Comparison of ENCODE assay signal across 8 cellular contexts in the genomic region with DNA sequence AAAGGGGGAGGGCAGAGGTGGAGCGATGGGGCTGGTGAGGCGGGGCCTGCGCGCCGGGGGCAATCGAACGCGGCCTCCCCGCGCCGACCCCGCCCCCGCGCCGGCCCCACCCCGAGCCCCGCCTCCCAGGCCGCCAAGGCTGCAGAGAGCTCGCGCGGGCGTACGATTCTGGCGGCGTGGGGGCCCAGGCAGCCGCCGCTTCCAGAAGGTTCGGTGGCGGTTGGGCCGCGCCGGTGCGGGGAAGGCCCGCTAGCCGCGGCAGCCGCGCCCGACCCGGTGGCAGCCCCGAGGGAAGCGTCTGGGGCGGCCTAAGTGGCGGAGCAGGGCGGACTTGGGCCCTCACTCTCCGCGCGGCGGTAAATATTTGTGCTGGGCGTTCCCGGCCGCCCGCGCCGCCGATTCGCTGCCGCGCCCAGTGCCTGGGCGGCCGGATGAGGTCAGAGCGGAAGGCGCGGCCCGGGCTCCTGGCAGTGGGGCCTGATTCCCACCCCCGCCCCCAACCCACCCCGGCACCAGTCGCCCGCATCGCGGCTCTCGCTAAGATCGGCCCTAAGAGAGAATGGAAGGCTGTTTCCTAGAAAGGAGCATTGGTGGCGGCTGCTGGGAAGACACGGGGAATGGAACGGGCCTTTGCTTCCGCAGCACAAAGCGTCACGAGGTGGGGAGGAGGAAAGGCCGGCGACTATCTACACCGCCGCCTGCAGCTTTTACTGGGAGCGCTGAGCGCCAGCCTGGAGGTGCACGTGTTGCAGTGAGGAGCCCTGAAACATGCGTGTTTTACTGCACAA. TPM values are rescaled to one million over a fixed set of nuclear protein-coding genes. Genes with fewer than 3 reads are reported as not detected.
DNase-seq lines count a peak whose midpoint lies in the region; ATAC-seq and TF ChIP-seq lines count a peak whose summit lies in the region.

A gene with protein sequence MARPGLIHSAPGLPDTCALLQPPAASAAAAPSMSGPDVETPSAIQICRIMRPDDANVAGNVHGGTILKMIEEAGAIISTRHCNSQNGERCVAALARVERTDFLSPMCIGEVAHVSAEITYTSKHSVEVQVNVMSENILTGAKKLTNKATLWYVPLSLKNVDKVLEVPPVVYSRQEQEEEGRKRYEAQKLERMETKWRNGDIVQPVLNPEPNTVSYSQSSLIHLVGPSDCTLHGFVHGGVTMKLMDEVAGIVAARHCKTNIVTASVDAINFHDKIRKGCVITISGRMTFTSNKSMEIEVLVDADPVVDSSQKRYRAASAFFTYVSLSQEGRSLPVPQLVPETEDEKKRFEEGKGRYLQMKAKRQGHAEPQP (minus strand): TSS at position 368 of the 788 bp plus-strand sequence. CDS start 368 bp downstream, outside the sequence.

- in situ Hi-C loops in GM13976 (cut with MboI; ENCODE audit: low sequenced_read_pairs, unreplicated experiment): no loop called here

- no peaks in the 10 kb centered on the region for H3K36me3 Mint-ChIP-seq in T-helper 1 cell treated with Interleukin-12 subunit alpha and Interleukin-12 subunit beta and Interleukin-4 antibody, amounts not matched to agents 30 μg/mL and 1 μg/mL, for 36 hours (ENCODE audit: low read depth)

- peak within 1 kb of the TSS; percentile 95 for H3K27ac Mint-ChIP-seq in T-helper 1 cell treated with Interleukin-12 subunit alpha and Interleukin-12 subunit beta and Interleukin-4 antibody, amounts not matched to agents 30 μg/mL and 1 μg/mL, for 36 hours

- no peaks in the 10 kb centered on the region for H3K9me3 Mint-ChIP-seq in T-helper 1 cell treated with Interleukin-12 subunit alpha and Interleukin-12 subunit beta and Interleukin-4 antibody, amounts not matched to agents 30 μg/mL and 1 μg/mL, for 36 hours

- TF ChIP-seq CTCF in GM13976 (IDR thresholded peaks at IDR 0.05; ENCODE audit: borderline replicate concordance, control extremely low read depth, extremely low read depth, insufficient read depth, missing control alignments): no peak
- TF ChIP-seq CTCF in vagina (IDR thresholded peaks at IDR 0.05): no peak

- H3K36me3 ChIP-seq in vagina: no peaks in the 10 kb centered on the region

- peak within 1 kb of the TSS; percentile 85 for H3K4me3 Mint-ChIP-seq in T-helper 1 cell treated with Interleukin-12 subunit alpha and Interleukin-12 subunit beta and Interleukin-4 antibody, amounts not matched to agents 30 μg/mL and 1 μg/mL, for 36 hours

- intact Hi-C loops in left ventricle myocardium superior (cut with micrococcal nuclease) (no loop called here), vagina (cut with DNase I) (no loop called here)

- TF ChIP-seq POLR2A in vagina (IDR thresholded peaks at IDR 0.05): peak in 1 of 2 donors; percentile 28

- DNase-seq in GM13976 (ENCODE audit: low spot score) (peak; percentile 97), NCI-H1417 (lab: John Stamatoyannopoulos, UW) (peak; percentile 87 to 98 (median 95)), amniotic stem cell (lab: John Stamatoyannopoulos, UW) (peak; percentile 76), left ventricle myocardium superior (peak; percentile 94), putamen (ENCODE audit: low spot score) (peak; percentile 93), vagina (ENCODE audit: extremely low spot score in 2 of 2) (no peak)

- peaks cover 24% of the 10 kb centered on the region for H3K4me1 Mint-ChIP-seq in T-helper 1 cell treated with Interleukin-12 subunit alpha and Interleukin-12 subunit beta and Interleukin-4 antibody, amounts not matched to agents 30 μg/mL and 1 μg/mL, for 36 hours (ENCODE audit: low read depth)

- peak; percentile 83 for ATAC-seq in HG02763 (IDR thresholded peaks at IDR 0.05; ENCODE audit: unreplicated experiment)
- peak; percentile 98 for ATAC-seq in left ventricle myocardium superior

- H3K27me3 ChIP-seq in vagina: no peaks in the 10 kb centered on the region

- peak within 1 kb of the TSS; percentile 86 for H3K27ac ChIP-seq in vagina

- H3K9me3 ChIP-seq in vagina: no peaks in the 10 kb centered on the region

- H3K27me3 Mint-ChIP-seq in T-helper 1 cell treated with Interleukin-12 subunit alpha and Interleukin-12 subunit beta and Interleukin-4 antibody, amounts not matched to agents 30 μg/mL and 1 μg/mL, for 36 hours (ENCODE audit: low read depth): peaks cover 4% of the 10 kb centered on the region

- peak within 1 kb of the TSS; percentile 47 to 88 for H3K4me3 ChIP-seq in vagina

- peaks cover 16% of the 10 kb centered on the region for H3K4me1 ChIP-seq in vagina

RNA-seq across cellular contexts. Expression of the gene that starts here (rescaled TPM):
- total RNA-seq in left ventricle myocardium superior: 7.8 TPM
- 38.8 TPM for total RNA-seq in vagina

Comparison
In these comparisons a context has a peak if more than half of its experiments do, and no peak if none do; other contexts are left out.
1. DNase-seq: peak in GM13976 (single experiment), NCI-H1417 (3 of 3), amniotic stem cell (single experiment), left ventricle myocardium superior (single experiment) and putamen (single experiment); none in vagina (0 of 2).